9 cellular contexts compared by ENCODE assay signal in genomic region chr22:41501209-41501608, GRCh38. TPM values are rescaled to one million over a fixed set of nuclear protein-coding genes. Genes with fewer than 3 reads are reported as not detected.
DNase-seq lines count a peak whose midpoint lies in the region; ATAC-seq, FAIRE-seq and TF ChIP-seq lines count a peak whose summit lies in the region.
"Had no signal": no experiment of that assay in that cellular context is flagged by ENCODE, and none has a peak within 500 bp of the region (broad histone marks: within the 10 kb centered on the region; RNA-seq: fewer than 3 reads in every experiment).

No MANE protein-coding gene starts in this region.

- TF ChIP-seq POLR2A in endothelial cell of umbilical vein (IDR thresholded peaks at IDR 0.05; ENCODE audit: low read depth, low read length) = no peak
- no peak for TF ChIP-seq POLR2A in transverse colon (IDR thresholded peaks at IDR 0.05)

- no peak overlapping the region for H3K27ac Mint-ChIP-seq in activated CD8-positive, alpha-beta memory T cell treated with anti-CD3 and anti-CD28 coated beads, Interleukin-2, amount 10 ng/mL, durations not matched to agents 7 days and 5 days
- H3K27ac Mint-ChIP-seq in Caco-2 (ENCODE audit: unreplicated experiment) = no peak overlapping the region

- no TSS peak for BruUV-seq in endothelial cell of umbilical vein (replicated peaks; lab: Mats Ljungman, UMichigan)
- no TSS peak for BruUV-seq in Caco-2 (replicated peaks; lab: Mats Ljungman, UMichigan)

- no peak overlapping the region for H3K9ac ChIP-seq in endothelial cell of umbilical vein (replicated peaks; ENCODE audit: extremely low read depth, insufficient read depth, low read length)

- TF ChIP-seq CTCF in endothelial cell of umbilical vein (IDR thresholded peaks at IDR 0.05; ENCODE audit: extremely low read depth in 1 of 2, insufficient read depth in 1 of 2, low read depth in 1 of 2, low read length in 2 of 2) = peak in 1 of 2 donors; percentile 25
- TF ChIP-seq CTCF in transverse colon (IDR thresholded peaks at IDR 0.05) = peak in 2 of 5 experiments; percentile 9 to 24
- TF ChIP-seq CTCF in Caco-2 (IDR thresholded peaks at IDR 0.05; ENCODE audit: insufficient read depth in 1 of 2, low read depth in 1 of 2, low read length in 1 of 2, severe bottlenecking in 1 of 2, unreplicated experiment in 1 of 2) = no peak

- in situ Hi-C loops in transverse colon (cut with MboI; ENCODE audit: low pct_ligation_motif_present in 1 of 4, low pct_unique_long_range_greater_than_20kb in 1 of 4, low sequenced_read_pairs in 3 of 4) = no loop called here

- FAIRE-seq in endothelial cell of umbilical vein (lab: Jason Lieb, UNC) = peak; percentile 21
- FAIRE-seq in small intestine (lab: Jason Lieb, UNC) = no peak

- CTCF ChIA-PET in activated CD8-positive, alpha-beta memory T cell treated with anti-CD3 and anti-CD28 coated beads, Interleukin-2, amount 10 ng/mL, durations not matched to agents 7 days and 5 days (lab: Charles Lee) = interaction anchor here (0.9 to 3.5 kb wide), 5 partner anchors 16 to 121 kb away, joined by 3 to 45 read pairs (median 3); no protein-coding TSS in a partner anchor
- CTCF ChIA-PET in endothelial cell of umbilical vein (lab: Charles Lee) = interaction anchor here (1.0 to 4.8 kb wide), 8 partner anchors 11 to 579 kb away, joined by 3 to 38 read pairs (median 6); partner anchors contain the start of gene TOB2
- CTCF ChIA-PET in Caco-2 (lab: Charles Lee) = interaction anchor here (0.6 to 1.3 kb wide), 4 partner anchors 22 to 97 kb away, joined by 3 to 5 read pairs (median 4); partner anchors contain the start of genes ACO2 and PHF5A

- TF ChIP-seq EP300 in transverse colon (IDR thresholded peaks at IDR 0.05; ENCODE audit: low read depth) = no peak

- H3K36me3 ChIP-seq in endothelial cell of umbilical vein (ENCODE audit: control insufficient read depth in 2 of 2, extremely low read depth in 1 of 2, insufficient read depth in 2 of 2, low read length in 2 of 2) (peaks cover 0 to 11% of the 10 kb centered on the region in 2 experiments), small intestine (ENCODE audit: control insufficient read depth in 2 of 2, insufficient read depth in 2 of 2, low read length in 2 of 2) (peaks cover 11 to 26% of the 10 kb centered on the region in 2 donors), transverse colon (peaks cover 0 to 49% (median 19%) of the 10 kb centered on the region in 4 donors), Caco-2 (ENCODE audit: control insufficient read depth, insufficient read depth, low read length) (peaks cover 4% of the 10 kb centered on the region)

- ATAC-seq in activated CD8-positive, alpha-beta memory T cell treated with anti-CD3 and anti-CD28 coated beads, Interleukin-2, amount 10 ng/mL, durations not matched to agents 7 days and 5 days = peak; percentile 76

- H3K27me3 ChIP-seq in endothelial cell of umbilical vein (ENCODE audit: control insufficient read depth in 2 of 2, insufficient read depth in 2 of 2, low read length in 2 of 2) = no peaks in the 10 kb centered on the region
- no peaks in the 10 kb centered on the region for H3K27me3 ChIP-seq in small intestine (ENCODE audit: control insufficient read depth in 2 of 2, insufficient read depth in 2 of 2, low read length in 2 of 2)
- H3K27me3 ChIP-seq in transverse colon = no peaks in the 10 kb centered on the region
- H3K27me3 ChIP-seq in Caco-2 (replicated peaks; ENCODE audit: control insufficient read depth, insufficient read depth, low read length) = no peaks in the 10 kb centered on the region

- peak; percentile 50 for DNase-seq in activated CD8-positive, alpha-beta memory T cell treated with anti-CD3 and anti-CD28 coated beads, Interleukin-2, amount 10 ng/mL, durations not matched to agents 7 days and 5 days
- no peak for DNase-seq in activated CD8-positive, alpha-beta memory T cell treated with anti-CD3 and anti-CD28 coated beads, Interleukin-2, amount 50 U/mL, for 4 hours
- peak; percentile 21 for DNase-seq in NCI-H524 treated with DMSO at 0.1 percent for 48 hours (lab: John Stamatoyannopoulos, UW)
- peak; percentile 16 for DNase-seq in endothelial cell of umbilical vein (ENCODE audit: low read depth, low spot score)
- peak; percentile 52 for DNase-seq in small intestine
- no peak for DNase-seq in transverse colon
- DNase-seq in islet precursor cell = no peak
- no peak for DNase-seq in Caco-2
- DNase-seq: DMS153 had no signal

- WGBS in small intestine, 3 donors = 86 to 92% (median 88%) methylated on average over 5 of the region's 5 CpGs
- WGBS in transverse colon (ENCODE audit: low coverage in 1 of 2), 2 donors = 91% methylated on average over 4 to 5 of the region's 5 CpGs

- intact Hi-C loops in endothelial cell of umbilical vein (cut with micrococcal nuclease) = no loop called here
- intact Hi-C loops in transverse colon (cut with DNase I; ENCODE audit: low total_unique reads) = no loop called here
- intact Hi-C loops in Caco-2 (cut with micrococcal nuclease; ENCODE audit: unreplicated experiment) = no loop called here

- H3K27me3 Mint-ChIP-seq in activated CD8-positive, alpha-beta memory T cell treated with anti-CD3 and anti-CD28 coated beads, Interleukin-2, amount 10 ng/mL, durations not matched to agents 7 days and 5 days = no peaks in the 10 kb centered on the region
- H3K27me3 Mint-ChIP-seq in Caco-2 (ENCODE audit: insufficient read depth, unreplicated experiment) = no peaks in the 10 kb centered on the region

- H3K9me3 Mint-ChIP-seq in activated CD8-positive, alpha-beta memory T cell treated with anti-CD3 and anti-CD28 coated beads, Interleukin-2, amount 10 ng/mL, durations not matched to agents 7 days and 5 days (ENCODE audit: low read depth) = no peaks in the 10 kb centered on the region
- H3K9me3 Mint-ChIP-seq in Caco-2 (ENCODE audit: unreplicated experiment) = no peaks in the 10 kb centered on the region

- H3K4me1 Mint-ChIP-seq in activated CD8-positive, alpha-beta memory T cell treated with anti-CD3 and anti-CD28 coated beads, Interleukin-2, amount 10 ng/mL, durations not matched to agents 7 days and 5 days = no peaks in the 10 kb centered on the region
- H3K4me1 Mint-ChIP-seq in Caco-2 (ENCODE audit: low read depth, unreplicated experiment) = peaks cover 8% of the 10 kb centered on the region

- H3K9me1 ChIP-seq in endothelial cell of umbilical vein (replicated peaks; ENCODE audit: control insufficient read depth, extremely low read depth, insufficient read depth, low read length) = no peaks in the 10 kb centered on the region

- no peak overlapping the region for H3K4me2 ChIP-seq in endothelial cell of umbilical vein (ENCODE audit: insufficient read depth, low read length)

- peaks cover under 1% of the 10 kb centered on the region for H3K36me3 Mint-ChIP-seq in activated CD8-positive, alpha-beta memory T cell treated with anti-CD3 and anti-CD28 coated beads, Interleukin-2, amount 10 ng/mL, durations not matched to agents 7 days and 5 days
- H3K36me3 Mint-ChIP-seq in Caco-2 (ENCODE audit: insufficient read depth, unreplicated experiment) = peaks cover 32% of the 10 kb centered on the region

- H3K27ac ChIP-seq in endothelial cell of umbilical vein (ENCODE audit: insufficient read depth, low read depth, low read length) (no peak overlapping the region), small intestine (ENCODE audit: low read depth in 1 of 2, low read length in 1 of 2) (no peak overlapping the region), transverse colon (no peak overlapping the region)

- H2AFZ ChIP-seq in endothelial cell of umbilical vein (ENCODE audit: low read depth, low read length) = no peak overlapping the region

- H4K20me1 ChIP-seq in endothelial cell of umbilical vein (replicated peaks; ENCODE audit: control insufficient read depth, extremely low read depth, insufficient read depth, low read length) = no peaks in the 10 kb centered on the region

- POLR2A ChIA-PET in endothelial cell of umbilical vein (lab: Charles Lee) (no interaction called here), Caco-2 (lab: Charles Lee) (interaction anchor here (1.1 kb wide), 1 partner anchor 32 kb away, joined by 4 read pairs; the partner anchor contains the start of genes ACO2 and PHF5A)

- dilution Hi-C loops in endothelial cell of umbilical vein (cut with MboI; ENCODE audit: extremely low pct_ligation_motif_present, low sequenced_read_pairs) = no loop called here

- H3K4me1 ChIP-seq in endothelial cell of umbilical vein (ENCODE audit: control insufficient read depth, extremely low read depth, insufficient read depth, low read length) (no peaks in the 10 kb centered on the region), small intestine (ENCODE audit: control insufficient read depth in 2 of 2, insufficient read depth in 1 of 2, low read depth in 1 of 2, low read length in 1 of 2) (no peaks in the 10 kb centered on the region), transverse colon (peaks cover 0 to 12% (median 0%) of the 10 kb centered on the region in 4 donors), Caco-2 (peaks cover 18% of the 10 kb centered on the region)

- H3K4me3 ChIP-seq in endothelial cell of umbilical vein (replicated peaks in 1 of 3; ENCODE audit: insufficient read depth in 1 of 3, low read depth in 1 of 3, low read length in 3 of 3) (no peak overlapping the region), small intestine (ENCODE audit: low read depth in 1 of 2, low read length in 2 of 2) (no peak overlapping the region), transverse colon (no peak overlapping the region), Caco-2 (ENCODE audit: low read depth, low read length) (no peak overlapping the region)

- H3K4me3 Mint-ChIP-seq in activated CD8-positive, alpha-beta memory T cell treated with anti-CD3 and anti-CD28 coated beads, Interleukin-2, amount 10 ng/mL, durations not matched to agents 7 days and 5 days = no peak overlapping the region
- H3K4me3 Mint-ChIP-seq in Caco-2 (ENCODE audit: unreplicated experiment) = no peak overlapping the region

- H3K9me3 ChIP-seq in endothelial cell of umbilical vein (replicated peaks; ENCODE audit: control insufficient read depth, insufficient read depth, low read length) = no peaks in the 10 kb centered on the region
- H3K9me3 ChIP-seq in small intestine (ENCODE audit: control insufficient read depth, low read depth) = no peaks in the 10 kb centered on the region
- H3K9me3 ChIP-seq in transverse colon = no peaks in the 10 kb centered on the region
- no peaks in the 10 kb centered on the region for H3K9me3 ChIP-seq in Caco-2

- H3K79me2 ChIP-seq in endothelial cell of umbilical vein (ENCODE audit: control insufficient read depth, insufficient read depth, low read length) = peaks cover 3% of the 10 kb centered on the region

RNA-seq across cellular contexts. Expression of gene ACO2, which starts 32.3 kb away (rescaled TPM):
- total RNA-seq in activated CD8-positive, alpha-beta memory T cell treated with anti-CD3 and anti-CD28 coated beads, Interleukin-2, amount 10 ng/mL, durations not matched to agents 7 days and 5 days = 10 to 100 TPM; 90.0 to 93.3 TPM
- total RNA-seq in endothelial cell of umbilical vein (79.1 and 79.7 TPM in 2 replicates), transverse colon (100 to 1,000 TPM; 164 to 351 (median 255) TPM), Caco-2 (2022) (90.5 and 95.5 TPM in 2 replicates)
- polyA plus RNA-seq in endothelial cell of umbilical vein (62.0 and 63.8 TPM in 2 replicates), small intestine (100 to 1,000 TPM; 126 to 294 (median 216) TPM)
- 48.9 and 49.9 TPM in 2 replicates for polyA plus RNA-seq in endothelial cell of umbilical vein (2011; cell fraction: cytosol; rRNA removed)
- 81.7 and 89.1 TPM in 2 replicates for polyA plus RNA-seq in endothelial cell of umbilical vein (2011; cell fraction: nucleus; rRNA removed)
- polyA plus RNA-seq in endothelial cell of umbilical vein (2012) = 72.1 and 81.8 TPM in 2 replicates
- polyA minus RNA-seq in endothelial cell of umbilical vein = 53.7 and 54.7 TPM in 2 replicates
- 20.1 TPM for polyA minus RNA-seq in endothelial cell of umbilical vein (2011; cell fraction: cytosol; rRNA and poly(A)+ RNA removed)
- 35.2 and 43.7 TPM in 2 replicates for polyA minus RNA-seq in endothelial cell of umbilical vein (2011; cell fraction: nucleus; rRNA and poly(A)+ RNA removed)

RNA-seq across cellular contexts. Expression of gene PHF5A, which starts 32.7 kb away (rescaled TPM):
- 10 to 100 TPM; 54.5 to 75.0 TPM for total RNA-seq in activated CD8-positive, alpha-beta memory T cell treated with anti-CD3 and anti-CD28 coated beads, Interleukin-2, amount 10 ng/mL, durations not matched to agents 7 days and 5 days
- total RNA-seq in endothelial cell of umbilical vein (55.9 and 63.7 TPM in 2 replicates), transverse colon (10 to 100 TPM in 3 of 4 donors, 1 to 10 TPM in 1; 3.0 to 33.9 (median 25.0) TPM), Caco-2 (2022) (75.4 and 78.6 TPM in 2 replicates)
- polyA plus RNA-seq in endothelial cell of umbilical vein (51.8 and 61.1 TPM in 2 replicates), small intestine (10 to 100 TPM; 53.0 to 62.7 (median 57.6) TPM)
- polyA plus RNA-seq in endothelial cell of umbilical vein (2011; cell fraction: cytosol; rRNA removed) = 65.5 and 70.9 TPM in 2 replicates
- polyA plus RNA-seq in endothelial cell of umbilical vein (2011; cell fraction: nucleus; rRNA removed) = 27.0 and 36.6 TPM in 2 replicates
- 38.4 and 51.8 TPM in 2 replicates for polyA plus RNA-seq in endothelial cell of umbilical vein (2012)
- 54.0 and 58.0 TPM in 2 replicates for polyA minus RNA-seq in endothelial cell of umbilical vein
- 18.6 TPM for polyA minus RNA-seq in endothelial cell of umbilical vein (2011; cell fraction: cytosol; rRNA and poly(A)+ RNA removed)
- 7.7 and 9.0 TPM in 2 replicates for polyA minus RNA-seq in endothelial cell of umbilical vein (2011; cell fraction: nucleus; rRNA and poly(A)+ RNA removed)

RNA-seq across cellular contexts. Expression of gene POLR3H, which starts 43.1 kb away (rescaled TPM):
- 10 to 100 TPM; 32.4 to 43.7 TPM for total RNA-seq in activated CD8-positive, alpha-beta memory T cell treated with anti-CD3 and anti-CD28 coated beads, Interleukin-2, amount 10 ng/mL, durations not matched to agents 7 days and 5 days
- total RNA-seq in endothelial cell of umbilical vein (39.4 and 42.3 TPM in 2 replicates), transverse colon (1 to 10 TPM; 5.6 to 8.4 (median 7.0) TPM), Caco-2 (2022) (42.2 and 45.4 TPM in 2 replicates)
- polyA plus RNA-seq in endothelial cell of umbilical vein (31.2 and 33.5 TPM in 2 replicates), small intestine (10 to 100 TPM in 1 of 3 donors, 1 to 10 TPM in 2; 2.7 to 18.2 (median 7.8) TPM)
- polyA plus RNA-seq in endothelial cell of umbilical vein (2011; cell fraction: cytosol; rRNA removed) = 34.1 and 38.6 TPM in 2 replicates
- polyA plus RNA-seq in endothelial cell of umbilical vein (2011; cell fraction: nucleus; rRNA removed) = 21.3 and 21.6 TPM in 2 replicates
- 31.3 and 49.1 TPM in 2 replicates for polyA plus RNA-seq in endothelial cell of umbilical vein (2012)
- polyA minus RNA-seq in endothelial cell of umbilical vein = 27.3 and 37.1 TPM in 2 replicates
- polyA minus RNA-seq in endothelial cell of umbilical vein (2011; cell fraction: cytosol; rRNA and poly(A)+ RNA removed) = 12.7 TPM
- polyA minus RNA-seq in endothelial cell of umbilical vein (2011; cell fraction: nucleus; rRNA and poly(A)+ RNA removed) = 13.7 and 17.2 TPM in 2 replicates

RNA-seq across cellular contexts. Expression of gene TOB2, which starts 54.6 kb away (rescaled TPM):
- total RNA-seq in activated CD8-positive, alpha-beta memory T cell treated with anti-CD3 and anti-CD28 coated beads, Interleukin-2, amount 10 ng/mL, durations not matched to agents 7 days and 5 days = 10 to 100 TPM; 38.8 to 45.1 TPM
- 39.4 and 44.7 TPM in 2 replicates for total RNA-seq in endothelial cell of umbilical vein
- polyA plus RNA-seq in endothelial cell of umbilical vein = 21.7 and 23.2 TPM in 2 replicates
- polyA plus RNA-seq in endothelial cell of umbilical vein (2011; cell fraction: cytosol; rRNA removed) = 20.4 and 20.6 TPM in 2 replicates
- 11.4 and 11.7 TPM in 2 replicates for polyA plus RNA-seq in endothelial cell of umbilical vein (2011; cell fraction: nucleus; rRNA removed)
- 19.8 and 23.9 TPM in 2 replicates for polyA plus RNA-seq in endothelial cell of umbilical vein (2012)
- polyA minus RNA-seq in endothelial cell of umbilical vein = 19.8 and 23.1 TPM in 2 replicates
- 13.4 TPM for polyA minus RNA-seq in endothelial cell of umbilical vein (2011; cell fraction: cytosol; rRNA and poly(A)+ RNA removed)
- polyA minus RNA-seq in endothelial cell of umbilical vein (2011; cell fraction: nucleus; rRNA and poly(A)+ RNA removed) = 6.5 and 7.0 TPM in 2 replicates
- 10 to 100 TPM; 15.1 to 29.8 (median 23.3) TPM for polyA plus RNA-seq in small intestine
- total RNA-seq in transverse colon = 10 to 100 TPM; 22.7 to 64.0 (median 49.7) TPM
- total RNA-seq in Caco-2 (2022) = 49.0 and 52.5 TPM in 2 replicates

RNA-seq across cellular contexts. Expression of gene CSDC2, which starts 59.6 kb away (rescaled TPM):
- not detected for total RNA-seq in activated CD8-positive, alpha-beta memory T cell treated with anti-CD3 and anti-CD28 coated beads, Interleukin-2, amount 10 ng/mL, durations not matched to agents 7 days and 5 days
- total RNA-seq in endothelial cell of umbilical vein = not detected in 2 replicates
- not detected in 2 replicates for polyA plus RNA-seq in endothelial cell of umbilical vein
- polyA plus RNA-seq in endothelial cell of umbilical vein (2011; cell fraction: cytosol; rRNA removed) = not detected in 2 replicates
- polyA plus RNA-seq in endothelial cell of umbilical vein (2011; cell fraction: nucleus; rRNA removed) = 0.04 TPM in 1 of 2 replicates, not detected in the other
- polyA plus RNA-seq in endothelial cell of umbilical vein (2012) = 0.15 TPM in 1 of 2 replicates, not detected in the other
- not detected in 2 replicates for polyA minus RNA-seq in endothelial cell of umbilical vein
- 0.61 TPM for polyA minus RNA-seq in endothelial cell of umbilical vein (2011; cell fraction: cytosol; rRNA and poly(A)+ RNA removed)
- polyA minus RNA-seq in endothelial cell of umbilical vein (2011; cell fraction: nucleus; rRNA and poly(A)+ RNA removed) = not detected in 2 replicates
- polyA plus RNA-seq in small intestine = 1 to 10 TPM in 2 of 3 donors, under 1 TPM in 1; 0.45 to 2.7 (median 2.1) TPM
- total RNA-seq in transverse colon = 1 to 10 TPM; 1.2 to 7.1 (median 2.8) TPM
- 0.37 and 0.41 TPM in 2 replicates for total RNA-seq in Caco-2 (2022)

Comparison
In these comparisons a context has a peak if more than half of its experiments do, and no peak if none do; other contexts are left out.
1. DNase-seq: peak in activated CD8-positive, alpha-beta memory T cell treated with anti-CD3 and anti-CD28 coated beads, Interleukin-2, amount 10 ng/mL, durations not matched to agents 7 days and 5 days (single experiment), NCI-H524 treated with DMSO at 0.1 percent for 48 hours (single experiment), endothelial cell of umbilical vein (single experiment) and small intestine (single experiment); none in activated CD8-positive, alpha-beta memory T cell treated with anti-CD3 and anti-CD28 coated beads, Interleukin-2, amount 50 U/mL, for 4 hours (single experiment), transverse colon (single experiment), islet precursor cell (single experiment) and Caco-2 (0 of 2).